In the genomic region with DNA sequence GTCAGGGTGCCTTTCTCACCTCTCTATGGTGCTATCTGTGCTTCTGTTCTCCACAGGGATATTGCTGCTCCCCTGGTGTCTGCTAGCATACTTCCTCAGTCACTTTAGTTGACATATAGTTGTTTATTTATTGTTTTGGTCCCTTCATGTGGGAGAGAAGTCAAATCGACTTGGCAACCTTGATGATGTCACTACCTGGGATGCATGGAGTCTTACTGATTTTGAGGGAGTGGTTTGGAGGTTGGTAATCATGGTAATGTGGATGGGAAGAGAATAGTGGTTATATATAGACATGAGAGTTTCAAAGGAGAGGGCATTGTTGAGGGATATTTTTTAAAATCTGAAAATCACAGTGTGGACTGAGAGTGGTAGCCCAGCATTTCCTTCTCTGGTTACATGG, we compare ENCODE assay signal across 8 cellular contexts.
"Had no signal": no experiment of that assay in that cellular context is flagged by ENCODE, and none has a peak within 500 bp of the region (broad histone marks: within the 10 kb centered on the region; RNA-seq: fewer than 3 reads in every experiment).

No MANE protein-coding gene starts in this region.

- H3K4me3 ChIP-seq: GM12878 had no signal

- FAIRE-seq: G401.6, GM12878, GM12891, GM12892, GM18507, GM19239 had no signal

- DNase-seq: GDM1, GF-D8 had no signal

- ATAC-seq: GM12878 had no signal
